In genomic region chr6:157273756-157274088, GRCh38 we compare ENCODE assay signal across 8 cellular contexts. TPM values are rescaled to one million over a fixed set of nuclear protein-coding genes. Genes with fewer than 3 reads are reported as not detected.
DNase-seq lines count a peak whose midpoint lies in the region; ATAC-seq and TF ChIP-seq lines count a peak whose summit lies in the region.

No MANE protein-coding gene starts in this region.

- CTCF ChIA-PET in OCI-LY7 (lab: Charles Lee; ENCODE audit: unreplicated experiment): no interaction called here

- no TSS peak for BruUV-seq in OCI-LY7 (replicated peaks; lab: Mats Ljungman, UMichigan)

- H4K20me1 ChIP-seq in OCI-LY7 (ENCODE audit: insufficient read depth, low read length): no peaks in the 10 kb centered on the region

- no peak for TF ChIP-seq POLR2A in gastrocnemius medialis (IDR thresholded peaks at IDR 0.05)

- H3K4me1 ChIP-seq in OCI-LY7 (ENCODE audit: insufficient read depth, low read length, poor library complexity, severe bottlenecking) (peaks cover 23% of the 10 kb centered on the region), gastrocnemius medialis (peaks cover 10 to 16% of the 10 kb centered on the region in 2 donors)

- peak overlapping the region; percentile 65 for H3K4me2 ChIP-seq in OCI-LY7 (ENCODE audit: low read length)

- ATAC-seq in GM18858 (IDR thresholded peaks at IDR 0.05; ENCODE audit: unreplicated experiment) (peak; percentile 27), HG03064 (IDR thresholded peaks at IDR 0.05; ENCODE audit: low read depth, unreplicated experiment) (peak; percentile 46), gastrocnemius medialis (no peak), HG03095 (IDR thresholded peaks at IDR 0.05; ENCODE audit: unreplicated experiment) (no peak), GM18870 (IDR thresholded peaks at IDR 0.05; ENCODE audit: unreplicated experiment) (no peak)

- in situ Hi-C loops in gastrocnemius medialis (cut with MboI; ENCODE audit: low sequenced_read_pairs in 4 of 4): loop anchor here in 3 of 4 donors (10.0 to 25.0 kb wide), 3 partner anchors 49 to 711 kb away; no protein-coding TSS in a partner anchor

- intact Hi-C loops in OCI-LY7 (cut with micrococcal nuclease; ENCODE audit: unreplicated experiment): loop anchor here (1.0 to 10.0 kb wide), 6 partner anchors 46 to 876 kb away; no protein-coding TSS in a partner anchor
- intact Hi-C loops in gastrocnemius medialis (cut with DNase I; ENCODE audit: low total_unique reads): loop anchor here (1.0 to 10.0 kb wide), 4 partner anchors 38 to 711 kb away; no protein-coding TSS in a partner anchor

- H3K9me3 ChIP-seq in OCI-LY7 (ENCODE audit: low read length) (no peaks in the 10 kb centered on the region), gastrocnemius medialis (no peaks in the 10 kb centered on the region)

- no peak for TF ChIP-seq CTCF in OCI-LY7 (conservative IDR thresholded peaks at IDR 0.05; ENCODE audit: low read length)
- no peak for TF ChIP-seq CTCF in gastrocnemius medialis (IDR thresholded peaks at IDR 0.05 in 4 of 5, conservative IDR thresholded peaks at IDR 0.05 in 1 of 5)

- H3K4me3 ChIP-seq in OCI-LY7 (ENCODE audit: low read depth, low read length, poor library complexity, severe bottlenecking) (peak overlapping the region; percentile 67), gastrocnemius medialis (peak overlapping the region in 3 of 4 donors; percentile 58 to 89 (median 64))

- POLR2A ChIA-PET in OCI-LY7 (lab: Charles Lee): interaction anchor here (0.5 to 1.0 kb wide), 2 partner anchors 287 to 337 kb away, joined by 3 read pairs; no protein-coding TSS in a partner anchor

- peak overlapping the region; percentile 98 for H2AFZ ChIP-seq in OCI-LY7 (ENCODE audit: low read length)

- H3K27me3 ChIP-seq in gastrocnemius medialis: no peaks in the 10 kb centered on the region

- no peaks in the 10 kb centered on the region for H3K79me2 ChIP-seq in OCI-LY7 (ENCODE audit: insufficient read depth, low read depth, low read length)

- H3K27ac ChIP-seq in OCI-LY7 (ENCODE audit: low read depth, low read length, poor library complexity, severe bottlenecking) (peak overlapping the region; percentile 34), gastrocnemius medialis (peak overlapping the region in 3 of 4 donors; percentile 64 to 77 (median 74))

- H3K9me2 ChIP-seq in OCI-LY7 (ENCODE audit: insufficient read depth, low read length): no peaks in the 10 kb centered on the region

- no peaks in the 10 kb centered on the region for H3K36me3 ChIP-seq in OCI-LY7 (ENCODE audit: insufficient read depth, low read length)
- H3K36me3 ChIP-seq in gastrocnemius medialis: no peaks in the 10 kb centered on the region

- DNase-seq in OCI-LY7 (ENCODE audit: low spot score) (peak; percentile 84), foreskin melanocyte (peak; percentile 40), gastrocnemius medialis (no peak)
- DNase-seq in activated T-helper 1 cell treated with anti-CD3 and anti-CD28 coated beads, Interleukin-2, amount 50 U/mL, for 16 hours (ENCODE audit: low read depth in 1 of 2, low spot score in 1 of 2): peak; percentile 26 to 51

RNA-seq across cellular contexts. Expression of gene TMEM242, which starts 49.6 kb away (rescaled TPM):
- total RNA-seq in OCI-LY7 (2014; rRNA removed; shearing (Covaris generic)): 4.5 and 8.2 TPM in 2 replicates
- total RNA-seq in OCI-LY7 (2022) (9.2 and 10.4 TPM in 2 replicates), gastrocnemius medialis (1 to 10 TPM; 3.9 to 7.7 (median 6.3) TPM)

Comparison
In these comparisons a context has a peak if more than half of its experiments do, and no peak if none do; other contexts are left out.
1. ATAC-seq: peak in GM18858 (single experiment) and HG03064 (single experiment); none in gastrocnemius medialis (0 of 2), HG03095 (single experiment) and GM18870 (single experiment).
2. DNase-seq: peak in OCI-LY7 (single experiment), activated T-helper 1 cell treated with anti-CD3 and anti-CD28 coated beads, Interleukin-2, amount 50 U/mL, for 16 hours (2 of 2) and foreskin melanocyte (single experiment); none in gastrocnemius medialis (0 of 2).